24 cellular contexts compared by ENCODE assay signal in genomic region chr2:205913668-205914067, GRCh38.
A peak's percentile ranks its signal among the peaks of the same experiment; 100 is the strongest.
DNase-seq lines count a peak whose midpoint lies in the region; TF ChIP-seq lines count a peak whose summit lies in the region.
"Had no signal": no experiment of that assay in that cellular context is flagged by ENCODE, and none has a peak within 500 bp of the region (broad histone marks: within the 10 kb centered on the region; RNA-seq: fewer than 3 reads in every experiment).

No MANE protein-coding gene starts in this region.

- H3K9me2 ChIP-seq in hepatocyte (replicated peaks; ENCODE audit: insufficient read depth), result no peaks in the 10 kb centered on the region

- no peak overlapping the region for H2AFZ ChIP-seq in hepatocyte
- H2AFZ ChIP-seq: PC-9 had no signal

- TF ChIP-seq CTCF in hepatocyte (IDR thresholded peaks at IDR 0.05; ENCODE audit: poor library complexity) (no peak), brain microvascular endothelial cell (IDR thresholded peaks at IDR 0.05; ENCODE audit: low read depth, low read length, missing control alignments) (no peak)

- H3K27me3 ChIP-seq in hepatocyte (no peaks in the 10 kb centered on the region), brain microvascular endothelial cell (replicated peaks) (no peaks in the 10 kb centered on the region)
- H3K27me3 ChIP-seq: SJCRH30 had no signal

- H3K36me3 ChIP-seq in hepatocyte (replicated peaks; ENCODE audit: insufficient read depth, low read depth) (no peaks in the 10 kb centered on the region), brain microvascular endothelial cell (replicated peaks) (no peaks in the 10 kb centered on the region)
- H3K36me3 ChIP-seq: SJCRH30 had no signal

- H3K4me2 ChIP-seq in hepatocyte, result peak overlapping the region; percentile 47
- H3K4me2 ChIP-seq: PC-9 had no signal

- peak; percentile 13 for DNase-seq in NCI-H146 (lab: John Stamatoyannopoulos, UW)
- DNase-seq in NCI-H146 treated with DMSO at 0.1 percent for 48 hours (lab: John Stamatoyannopoulos, UW; ENCODE audit: unreplicated experiment), result no peak
- no peak for DNase-seq in hepatocyte (ENCODE audit: low spot score)
- DNase-seq in renal cortical epithelial cell (ENCODE audit: low read depth), result peak; percentile 64
- DNase-seq in Ammon's horn (ENCODE audit: low spot score), result no peak
- DNase-seq in germinal center (ENCODE audit: low spot score), result no peak
- DNase-seq in brain microvascular endothelial cell, result no peak
- no peak for DNase-seq in ACHN
- DNase-seq: C1 segment of cervical spinal cord; CD4-positive, alpha-beta memory T cell; COR-L47; EL; GDM1; HCEC 1CT; NCI-H1048; NCI-H1417 treated with DMSO at 0.1 percent for 48 hours; NCI-H187 treated with DMSO at 0.1 percent for 48 hours; NCI-H2171 treated with DMSO at 0.1 percent for 48 hours; NCI-H345; NCI-H524; NCI-H774; PC-9; SJCRH30 had no signal

- H3K79me2 ChIP-seq in hepatocyte, result no peaks in the 10 kb centered on the region

- in situ Hi-C loops in brain microvascular endothelial cell (cut with HindIII; ENCODE audit: low pct_ligation_motif_present, low sequenced_read_pairs) (no loop called here), ACHN (cut with HindIII; ENCODE audit: low pct_ligation_motif_present, low pct_unique_long_range_greater_than_20kb, low sequenced_read_pairs) (no loop called here)

- no peaks in the 10 kb centered on the region for H4K20me1 ChIP-seq in hepatocyte (ENCODE audit: insufficient read depth, poor library complexity, severe bottlenecking)

- peaks cover 28% of the 10 kb centered on the region for H3K4me1 ChIP-seq in hepatocyte (ENCODE audit: insufficient read depth)

- H3K27ac ChIP-seq in hepatocyte (peak overlapping the region; percentile 69), brain microvascular endothelial cell (no peak overlapping the region)
- H3K27ac ChIP-seq: 22Rv1, PC-9, SJCRH30 had no signal

- WGBS in hepatocyte (ENCODE audit: low lambda C conversion rate, missing lambda C conversion rate), result 61% methylated on average over 1 of the region's 1 CpG

- no peaks in the 10 kb centered on the region for H3K9me3 ChIP-seq in hepatocyte (ENCODE audit: low read depth)
- H3K9me3 ChIP-seq: SJCRH30 had no signal

- H3K4me3 ChIP-seq in hepatocyte (no peak overlapping the region), brain microvascular endothelial cell (ENCODE audit: low read depth, low read length) (no peak overlapping the region)
- H3K4me3 ChIP-seq: PC-9, SJCRH30 had no signal

Comparison
In these comparisons a context has a peak if more than half of its experiments do, and no peak if none do; other contexts are left out.
1. DNase-seq: peak in NCI-H146 (single experiment) and renal cortical epithelial cell (single experiment); none in NCI-H146 treated with DMSO at 0.1 percent for 48 hours (single experiment), hepatocyte (single experiment), Ammon's horn (single experiment), germinal center (single experiment), brain microvascular endothelial cell (single experiment) and ACHN (single experiment).